In genomic region chr7:125383324-125383723, GRCh38 we compare ENCODE assay signal across 1 cellular context.
TF ChIP-seq lines count a peak whose summit lies in the region.

No MANE protein-coding gene starts in this region.

TF ChIP-seq in HCT116, 20 proteins besides CTCF, POLR2A, EP300 and RAD21:
- no peak for TF ChIP-seq CBX3 (IDR thresholded peaks at IDR 0.05; ENCODE audit: low read depth)
- TF ChIP-seq FOSL1 (IDR thresholded peaks at IDR 0.05; ENCODE audit: low read depth) = no peak
- TF ChIP-seq, protein P1, sequence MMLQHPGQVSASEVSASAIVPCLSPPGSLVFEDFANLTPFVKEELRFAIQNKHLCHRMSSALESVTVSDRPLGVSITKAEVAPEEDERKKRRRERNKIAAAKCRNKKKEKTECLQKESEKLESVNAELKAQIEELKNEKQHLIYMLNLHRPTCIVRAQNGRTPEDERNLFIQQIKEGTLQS (IDR thresholded peaks at IDR 0.05) = no peak
- TF ChIP-seq ZNF274 (IDR thresholded peaks at IDR 0.05; ENCODE audit: low read depth, low read length) = no peak
- no peak for TF ChIP-seq JUND (IDR thresholded peaks at IDR 0.05)
